Comparison of ENCODE assay signal across 13 cellular contexts in the genomic region with DNA sequence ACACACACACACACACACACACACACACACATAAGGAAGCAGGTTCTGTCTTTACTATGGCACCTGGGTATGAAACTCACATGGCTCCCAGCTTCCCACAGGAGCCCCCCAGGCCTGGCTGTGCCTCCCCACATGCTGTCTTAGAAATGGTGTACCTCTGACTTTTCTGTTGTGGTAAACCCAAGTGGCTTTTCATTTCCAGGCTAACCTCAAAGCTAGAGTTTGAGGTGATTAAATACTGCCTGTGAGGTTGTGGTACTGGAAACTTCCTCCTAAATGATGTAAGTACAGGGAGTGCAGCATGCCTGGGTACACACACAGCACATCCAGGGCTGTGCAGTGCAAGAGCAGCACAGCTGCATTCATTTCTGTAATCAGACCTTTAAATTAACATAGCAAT. TPM values are rescaled to one million over a fixed set of nuclear protein-coding genes. Genes with fewer than 3 reads are reported as not detected.
DNase-seq lines count a peak whose midpoint lies in the region; ATAC-seq and TF ChIP-seq lines count a peak whose summit lies in the region.
"Had no signal": no experiment of that assay in that cellular context is flagged by ENCODE, and none has a peak within 500 bp of the region (broad histone marks: within the 10 kb centered on the region; RNA-seq: fewer than 3 reads in every experiment).

No MANE protein-coding gene starts in this region.

- peaks cover 10% of the 10 kb centered on the region for H3K9me3 Mint-ChIP-seq in activated naive CD8-positive, alpha-beta T cell treated with anti-CD3 and anti-CD28 coated beads for 36 hours

- H4K20me1 ChIP-seq in smooth muscle cell (ENCODE audit: low read depth) = no peaks in the 10 kb centered on the region

- H3K4me3 ChIP-seq in Jurkat, Clone E6-1 (ENCODE audit: low read length) = no peak overlapping the region
- H3K4me3 ChIP-seq in smooth muscle cell = no peak overlapping the region
- H3K4me3 ChIP-seq: skin epidermis, uterus had no signal

- no peaks in the 10 kb centered on the region for H3K79me2 ChIP-seq in smooth muscle cell (ENCODE audit: low read depth)

- peaks cover 19% of the 10 kb centered on the region for H3K27me3 Mint-ChIP-seq in activated naive CD8-positive, alpha-beta T cell treated with anti-CD3 and anti-CD28 coated beads for 36 hours
- H3K27me3 Mint-ChIP-seq: naive B cell had no signal

- H3K9me3 ChIP-seq in smooth muscle cell (replicated peaks; ENCODE audit: low read depth) = no peaks in the 10 kb centered on the region
- H3K9me3 ChIP-seq: uterus had no signal

- DNase-seq in activated T-cell treated with anti-CD3 and anti-CD28 coated beads, Interleukin-2, amount 50 U/mL, for 48 hours = peak; percentile 27
- no peak for DNase-seq in activated T-cell treated with anti-CD3 and anti-CD28 coated beads, Interleukin-2, amount 50 U/mL, for 1 hour
- DNase-seq in Jurkat, Clone E6-1 (ENCODE audit: low read depth, low spot score) = peak; percentile 97
- peak; percentile 39 for DNase-seq in activated naive CD8-positive, alpha-beta T cell treated with anti-CD3 and anti-CD28 coated beads for 36 hours
- no peak for DNase-seq in smooth muscle cell (lab: John Stamatoyannopoulos, UW; ENCODE audit: unreplicated experiment)
- DNase-seq: naive B cell, uterus had no signal

- no peak for TF ChIP-seq CTCF in smooth muscle cell (IDR thresholded peaks at IDR 0.05; ENCODE audit: borderline replicate concordance, insufficient read depth, poor library complexity, severe bottlenecking)

- H3K4me2 ChIP-seq in smooth muscle cell = peak overlapping the region; percentile 56
- H3K4me2 ChIP-seq: KMS-11 had no signal

- ATAC-seq in GM19397 (IDR thresholded peaks at IDR 0.05; ENCODE audit: unreplicated experiment) (no peak), GM21447 (IDR thresholded peaks at IDR 0.05; ENCODE audit: unreplicated experiment) (no peak), HG03565 (IDR thresholded peaks at IDR 0.05; ENCODE audit: unreplicated experiment) (no peak)
- ATAC-seq: HCT116 had no signal

- no peaks in the 10 kb centered on the region for H3K27me3 ChIP-seq in smooth muscle cell (ENCODE audit: low read depth)
- H3K27me3 ChIP-seq: uterus had no signal

- peaks cover 22% of the 10 kb centered on the region for H3K4me1 Mint-ChIP-seq in activated naive CD8-positive, alpha-beta T cell treated with anti-CD3 and anti-CD28 coated beads for 36 hours
- H3K4me1 Mint-ChIP-seq: naive B cell had no signal

- H3K27ac Mint-ChIP-seq in activated naive CD8-positive, alpha-beta T cell treated with anti-CD3 and anti-CD28 coated beads for 36 hours = peak overlapping the region; percentile 23
- H3K27ac Mint-ChIP-seq: naive B cell had no signal

- peak overlapping the region; percentile 72 for H3K27ac ChIP-seq in smooth muscle cell (ENCODE audit: low read depth)
- H3K27ac ChIP-seq: KMS-11, skin epidermis had no signal

- H3K36me3 Mint-ChIP-seq in activated naive CD8-positive, alpha-beta T cell treated with anti-CD3 and anti-CD28 coated beads for 36 hours = peaks cover 5% of the 10 kb centered on the region
- H3K36me3 Mint-ChIP-seq: naive B cell had no signal

- no peaks in the 10 kb centered on the region for H3K36me3 ChIP-seq in smooth muscle cell (ENCODE audit: low read depth)
- H3K36me3 ChIP-seq: uterus had no signal

- peaks cover 21% of the 10 kb centered on the region for H3K4me1 ChIP-seq in smooth muscle cell (ENCODE audit: low read depth)
- H3K4me1 ChIP-seq: uterus had no signal

- H3K9ac ChIP-seq in smooth muscle cell (ENCODE audit: low read depth) = no peak overlapping the region
- H3K9ac ChIP-seq: KMS-11 had no signal

- peaks cover 8% of the 10 kb centered on the region for H3F3A ChIP-seq in smooth muscle cell (ENCODE audit: low read depth)

- H2AFZ ChIP-seq in smooth muscle cell (ENCODE audit: low read depth) = no peak overlapping the region

- no peak overlapping the region for H3K4me3 Mint-ChIP-seq in activated naive CD8-positive, alpha-beta T cell treated with anti-CD3 and anti-CD28 coated beads for 36 hours
- H3K4me3 Mint-ChIP-seq: naive B cell had no signal

RNA-seq across cellular contexts. Expression of gene ME3, which starts 34.4 kb away (rescaled TPM):
- not detected for polyA plus RNA-seq in Jurkat, Clone E6-1 (2012; ENCODE audit: insufficient read depth, insufficient read length)
- 1 to 10 TPM; 3.8 to 4.8 TPM for total RNA-seq in activated naive CD8-positive, alpha-beta T cell treated with anti-CD3 and anti-CD28 coated beads for 36 hours
- total RNA-seq in smooth muscle cell = 8.4 and 9.3 TPM in 2 replicates
- polyA plus RNA-seq in smooth muscle cell = 4.2 and 9.7 TPM in 2 replicates

Comparison
In these comparisons a context has a peak if more than half of its experiments do, and no peak if none do; other contexts are left out.
1. DNase-seq: peak in activated T-cell treated with anti-CD3 and anti-CD28 coated beads, Interleukin-2, amount 50 U/mL, for 48 hours (2 of 2), Jurkat, Clone E6-1 (single experiment) and activated naive CD8-positive, alpha-beta T cell treated with anti-CD3 and anti-CD28 coated beads for 36 hours (single experiment); none in activated T-cell treated with anti-CD3 and anti-CD28 coated beads, Interleukin-2, amount 50 U/mL, for 1 hour (single experiment) and smooth muscle cell (single experiment).